Comparison of ENCODE assay signal across 27 cellular contexts in genomic region chr4:69038582-69038981, GRCh38. TPM values are rescaled to one million over a fixed set of nuclear protein-coding genes. Genes with fewer than 3 reads are reported as not detected.
DNase-seq lines count a peak whose midpoint lies in the region; ATAC-seq and TF ChIP-seq lines count a peak whose summit lies in the region.
"Had no signal": no experiment of that assay in that cellular context is flagged by ENCODE, and none has a peak within 500 bp of the region (broad histone marks: within the 10 kb centered on the region; RNA-seq: fewer than 3 reads in every experiment).

No MANE protein-coding gene starts in this region.

- H3K27ac Mint-ChIP-seq in activated CD4-positive, alpha-beta memory T cell treated with anti-CD3 and anti-CD28 coated beads, Interleukin-2, amount 10 ng/mL, durations not matched to agents 7 days and 5 days: no peak overlapping the region
- H3K27ac Mint-ChIP-seq: activated CD4-positive, alpha-beta T cell treated with anti-CD3 and anti-CD28 coated beads, Interleukin-2, amount 10 ng/mL, durations not matched to agents 7 days and 5 days; CD8-positive, alpha-beta memory T cell; H9 had no signal

- H3K36me3 ChIP-seq in brain microvascular endothelial cell (replicated peaks): no peaks in the 10 kb centered on the region
- H3K36me3 ChIP-seq: cardiac muscle cell, heart left ventricle, lower lobe of right lung, right atrium auricular region, vagina had no signal

- no peak for TF ChIP-seq CTCF in brain microvascular endothelial cell (IDR thresholded peaks at IDR 0.05; ENCODE audit: low read depth, low read length, missing control alignments)

- no peak overlapping the region for H3K4me3 Mint-ChIP-seq in activated CD4-positive, alpha-beta memory T cell treated with anti-CD3 and anti-CD28 coated beads, Interleukin-2, amount 10 ng/mL, durations not matched to agents 7 days and 5 days
- H3K4me3 Mint-ChIP-seq: activated CD4-positive, alpha-beta T cell treated with anti-CD3 and anti-CD28 coated beads, Interleukin-2, amount 10 ng/mL, durations not matched to agents 7 days and 5 days; CD8-positive, alpha-beta memory T cell; H9 had no signal

- CTCF ChIA-PET in activated CD4-positive, alpha-beta memory T cell treated with anti-CD3 and anti-CD28 coated beads, Interleukin-2, amount 10 ng/mL, durations not matched to agents 7 days and 5 days (lab: Charles Lee): no interaction called here

- H3K4me1 Mint-ChIP-seq in activated CD4-positive, alpha-beta memory T cell treated with anti-CD3 and anti-CD28 coated beads, Interleukin-2, amount 10 ng/mL, durations not matched to agents 7 days and 5 days: no peaks in the 10 kb centered on the region
- H3K4me1 Mint-ChIP-seq: activated CD4-positive, alpha-beta T cell treated with anti-CD3 and anti-CD28 coated beads, Interleukin-2, amount 10 ng/mL, durations not matched to agents 7 days and 5 days; CD8-positive, alpha-beta memory T cell; H9 had no signal

- intact Hi-C loops in left colon (cut with DNase I, micrococcal nuclease): no loop called here

- no peaks in the 10 kb centered on the region for H3K27me3 Mint-ChIP-seq in activated CD4-positive, alpha-beta memory T cell treated with anti-CD3 and anti-CD28 coated beads, Interleukin-2, amount 10 ng/mL, durations not matched to agents 7 days and 5 days
- H3K27me3 Mint-ChIP-seq: activated CD4-positive, alpha-beta T cell treated with anti-CD3 and anti-CD28 coated beads, Interleukin-2, amount 10 ng/mL, durations not matched to agents 7 days and 5 days; CD8-positive, alpha-beta memory T cell had no signal

- in situ Hi-C loops in brain microvascular endothelial cell (cut with HindIII; ENCODE audit: low pct_ligation_motif_present, low sequenced_read_pairs): no loop called here

- peak overlapping the region; percentile 53 for H3K27ac ChIP-seq in brain microvascular endothelial cell
- H3K27ac ChIP-seq: cardiac muscle cell, heart left ventricle, lower lobe of right lung, right atrium auricular region, vagina had no signal

- no peak overlapping the region for H3K4me3 ChIP-seq in brain microvascular endothelial cell (ENCODE audit: low read depth, low read length)
- H3K4me3 ChIP-seq: cardiac muscle cell, heart left ventricle, lower lobe of right lung, right atrium auricular region, vagina had no signal

- no peaks in the 10 kb centered on the region for H3K36me3 Mint-ChIP-seq in activated CD4-positive, alpha-beta memory T cell treated with anti-CD3 and anti-CD28 coated beads, Interleukin-2, amount 10 ng/mL, durations not matched to agents 7 days and 5 days (ENCODE audit: low read depth)
- H3K36me3 Mint-ChIP-seq: CD8-positive, alpha-beta memory T cell had no signal

- peaks cover 2% of the 10 kb centered on the region for H3K9me3 Mint-ChIP-seq in activated CD4-positive, alpha-beta memory T cell treated with anti-CD3 and anti-CD28 coated beads, Interleukin-2, amount 10 ng/mL, durations not matched to agents 7 days and 5 days
- H3K9me3 Mint-ChIP-seq: activated CD4-positive, alpha-beta T cell treated with anti-CD3 and anti-CD28 coated beads, Interleukin-2, amount 10 ng/mL, durations not matched to agents 7 days and 5 days had no signal

- POLR2A ChIA-PET in activated CD4-positive, alpha-beta memory T cell treated with anti-CD3 and anti-CD28 coated beads, Interleukin-2, amount 10 ng/mL, durations not matched to agents 7 days and 5 days (lab: Charles Lee): no interaction called here

- DNase-seq in DMS53 treated with DMSO at 0.1 percent for 48 hours (lab: John Stamatoyannopoulos, UW; ENCODE audit: unreplicated experiment): peak; percentile 10
- peak; percentile 43 for DNase-seq in LHCN-M2 (ENCODE audit: low read depth)
- peak; percentile 61 for DNase-seq in brain microvascular endothelial cell
- DNase-seq in left colon: no peak
- no peak for DNase-seq in NCI-H524 (lab: John Stamatoyannopoulos, UW)
- DNase-seq in activated CD4-positive, alpha-beta memory T cell treated with anti-CD3 and anti-CD28 coated beads, Interleukin-2, amount 10 ng/mL, durations not matched to agents 7 days and 5 days: no peak
- no peak for DNase-seq in NCI-H1694 (lab: John Stamatoyannopoulos, UW)
- DNase-seq: activated CD4-positive, alpha-beta T cell treated with anti-CD3 and anti-CD28 coated beads, Interleukin-2, amount 10 ng/mL, durations not matched to agents 7 days and 5 days; activated CD8-positive, alpha-beta memory T cell treated with anti-CD3 and anti-CD28 coated beads, Interleukin-2, amount 50 U/mL, for 48 hours; activated effector memory CD4-positive, alpha-beta T cell treated with Interleukin-2 at 50 U/mL for 16 hours; CD8-positive, alpha-beta memory T cell; dermis blood vessel endothelial cell; erythroblast; H9; heart left ventricle; lower lobe of right lung; NCI-H1930; NCI-H446 treated with DMSO at 0.1 percent for 48 hours; occipital lobe; Right ventricle myocardium superior; SW 1271 had no signal

- no peaks in the 10 kb centered on the region for H3K27me3 ChIP-seq in brain microvascular endothelial cell (replicated peaks)
- H3K27me3 ChIP-seq: cardiac muscle cell, heart left ventricle, right atrium auricular region, vagina had no signal

- ATAC-seq in left colon (peak; percentile 95), HG02885 (IDR thresholded peaks at IDR 0.05; ENCODE audit: poor library complexity, unreplicated experiment) (no peak)
- ATAC-seq: heart left ventricle, lower lobe of right lung had no signal

RNA-seq across cellular contexts. Expression of gene UGT2B7, which starts 57.7 kb away (rescaled TPM):
- total RNA-seq in LHCN-M2 (2014; rRNA removed): 0.57 and 1.2 TPM in 2 replicates
- 0.29 TPM for polyA plus RNA-seq in LHCN-M2 (2012)
- total RNA-seq in left colon: 1 to 10 TPM; 5.2 to 9.2 TPM
- not detected for total RNA-seq in activated CD4-positive, alpha-beta memory T cell treated with anti-CD3 and anti-CD28 coated beads, Interleukin-2, amount 10 ng/mL, durations not matched to agents 7 days and 5 days
- total RNA-seq: activated CD4-positive, alpha-beta T cell treated with anti-CD3 and anti-CD28 coated beads, Interleukin-2, amount 10 ng/mL, durations not matched to agents 7 days and 5 days; cardiac muscle cell; CD8-positive, alpha-beta memory T cell; Daoy; H9; heart left ventricle; lower lobe of right lung; occipital lobe; right atrium auricular region; Right ventricle myocardium superior; temporal lobe; vagina had no signal
- polyA plus RNA-seq: cardiac muscle cell; CD8-positive, alpha-beta memory T cell; heart left ventricle had no signal

Comparison
In these comparisons a context has a peak if more than half of its experiments do, and no peak if none do; other contexts are left out.
1. DNase-seq: peak in DMS53 treated with DMSO at 0.1 percent for 48 hours (single experiment), LHCN-M2 (single experiment) and brain microvascular endothelial cell (single experiment); none in left colon (0 of 2), NCI-H524 (0 of 2), activated CD4-positive, alpha-beta memory T cell treated with anti-CD3 and anti-CD28 coated beads, Interleukin-2, amount 10 ng/mL, durations not matched to agents 7 days and 5 days (single experiment) and NCI-H1694 (single experiment).